In genomic region chr16:84477661-84478060, GRCh38 we compare ENCODE assay signal across 23 cellular contexts. TPM values are rescaled to one million over a fixed set of nuclear protein-coding genes. Genes with fewer than 3 reads are reported as not detected.
DNase-seq lines count a peak whose midpoint lies in the region; ATAC-seq and TF ChIP-seq lines count a peak whose summit lies in the region.
"Had no signal": no experiment of that assay in that cellular context is flagged by ENCODE, and none has a peak within 500 bp of the region (broad histone marks: within the 10 kb centered on the region; RNA-seq: fewer than 3 reads in every experiment).

No MANE protein-coding gene starts in this region.

- H3K4me3 Mint-ChIP-seq in stimulated activated naive CD8-positive, alpha-beta T cell treated with anti-CD3 and anti-CD28 coated beads, Interleukin-15, amount 100 ng/mL, for 72 hours = no peak overlapping the region
- H3K4me3 Mint-ChIP-seq: CD14-positive monocyte; CD8-positive, alpha-beta memory T cell had no signal

- H3K4me2 ChIP-seq in GM23248 (ENCODE audit: unreplicated experiment) (peak overlapping the region; percentile 4), mesenchymal stem cell (ENCODE audit: low read length, poor library complexity, severe bottlenecking) (no peak overlapping the region), smooth muscle cell (peak overlapping the region; percentile 36)

- H3K18ac ChIP-seq in mesenchymal stem cell (ENCODE audit: low read depth in 1 of 2, low read length in 2 of 2) = no peak overlapping the region

- H3K27ac Mint-ChIP-seq in stimulated activated naive CD8-positive, alpha-beta T cell treated with anti-CD3 and anti-CD28 coated beads, Interleukin-15, amount 100 ng/mL, for 72 hours = no peak overlapping the region
- H3K27ac Mint-ChIP-seq: CD14-positive monocyte had no signal

- H3K9ac ChIP-seq in GM23248 = no peak overlapping the region
- no peak overlapping the region for H3K9ac ChIP-seq in mesenchymal stem cell (ENCODE audit: low read length)
- H3K9ac ChIP-seq in smooth muscle cell (ENCODE audit: low read depth) = peak overlapping the region; percentile 11

- peaks cover 41% of the 10 kb centered on the region for H3F3A ChIP-seq in GM23248 (ENCODE audit: insufficient read depth)
- H3F3A ChIP-seq in smooth muscle cell (ENCODE audit: low read depth) = peaks cover 14% of the 10 kb centered on the region

- TF ChIP-seq CTCF in smooth muscle cell (IDR thresholded peaks at IDR 0.05; ENCODE audit: borderline replicate concordance, insufficient read depth, poor library complexity, severe bottlenecking) = no peak

- H4K91ac ChIP-seq in mesenchymal stem cell (ENCODE audit: low read length) = peak overlapping the region; percentile 71

- no peak overlapping the region for H2BK5ac ChIP-seq in mesenchymal stem cell (ENCODE audit: low read depth, low read length, poor library complexity, severe bottlenecking)

- WGBS in GM23248 (ENCODE audit: low coverage in 1 of 2, low lambda C conversion rate in 2 of 2, missing lambda C conversion rate in 2 of 2), 2 experiments = 74 to 76% methylated on average over 7 of the region's 7 CpGs
- WGBS in mesenchymal stem cell = 93% methylated on average over 6 of the region's 7 CpGs
- 91% methylated on average over 7 of the region's 7 CpGs for WGBS in smooth muscle cell (ENCODE audit: low lambda C conversion rate)

- H3K27me3 Mint-ChIP-seq in stimulated activated naive CD8-positive, alpha-beta T cell treated with anti-CD3 and anti-CD28 coated beads, Interleukin-15, amount 100 ng/mL, for 72 hours = no peaks in the 10 kb centered on the region

- H3K4ac ChIP-seq in mesenchymal stem cell (ENCODE audit: low read depth in 1 of 2, low read length in 2 of 2) = no peak overlapping the region

- H2BK15ac ChIP-seq in mesenchymal stem cell (ENCODE audit: low read depth, poor library complexity, severe bottlenecking) = no peak overlapping the region

- H3K79me1 ChIP-seq in mesenchymal stem cell (replicated peaks; ENCODE audit: low read length, poor library complexity, severe bottlenecking) = peaks cover 18% of the 10 kb centered on the region

- no peaks in the 10 kb centered on the region for H3K9me3 ChIP-seq in GM23248 (ENCODE audit: low read depth)
- no peaks in the 10 kb centered on the region for H3K9me3 ChIP-seq in mesenchymal stem cell (ENCODE audit: control insufficient read depth, low read length)
- no peaks in the 10 kb centered on the region for H3K9me3 ChIP-seq in smooth muscle cell (replicated peaks; ENCODE audit: low read depth)

- H3K9me2 ChIP-seq in GM23248 (ENCODE audit: insufficient read depth) = no peaks in the 10 kb centered on the region

- H3K4me1 Mint-ChIP-seq in stimulated activated naive CD8-positive, alpha-beta T cell treated with anti-CD3 and anti-CD28 coated beads, Interleukin-15, amount 100 ng/mL, for 72 hours = peaks cover 15% of the 10 kb centered on the region
- H3K4me1 Mint-ChIP-seq: CD14-positive monocyte had no signal

- H3K4me1 ChIP-seq in ACC112 (ENCODE audit: control insufficient read depth, insufficient read depth, low read length, unreplicated experiment) = peaks cover 16% of the 10 kb centered on the region
- peaks cover 10% of the 10 kb centered on the region for H3K4me1 ChIP-seq in GM23248 (ENCODE audit: insufficient read depth)
- H3K4me1 ChIP-seq in mesenchymal stem cell (ENCODE audit: control insufficient read depth, insufficient read depth, low read depth, low read length) = peaks cover 15% of the 10 kb centered on the region
- H3K4me1 ChIP-seq in smooth muscle cell (ENCODE audit: low read depth) = no peaks in the 10 kb centered on the region
- H3K4me1 ChIP-seq: BE2C had no signal

- ATAC-seq in stimulated activated naive CD8-positive, alpha-beta T cell treated with anti-CD3 and anti-CD28 coated beads, Interleukin-15, amount 100 ng/mL, for 72 hours = no peak
- ATAC-seq: Panc1 had no signal

- H3K4me3 ChIP-seq in ACC112 (ENCODE audit: low read depth, low read length) = no peak overlapping the region
- no peak overlapping the region for H3K4me3 ChIP-seq in GM23248
- H3K4me3 ChIP-seq in mesenchymal stem cell (ENCODE audit: insufficient read depth in 1 of 2, low read depth in 1 of 2, low read length in 2 of 2) = no peak overlapping the region
- no peak overlapping the region for H3K4me3 ChIP-seq in smooth muscle cell

- H3K27me3 ChIP-seq in ACC112 (ENCODE audit: insufficient read depth, low read length) (no peaks in the 10 kb centered on the region), GM23248 (replicated peaks; ENCODE audit: insufficient read depth) (no peaks in the 10 kb centered on the region), mesenchymal stem cell (ENCODE audit: control insufficient read depth in 1 of 2, insufficient read depth in 1 of 2, low read length in 2 of 2) (no peaks in the 10 kb centered on the region), smooth muscle cell (ENCODE audit: low read depth) (no peaks in the 10 kb centered on the region)
- H3K27me3 ChIP-seq: BE2C had no signal

- H4K20me1 ChIP-seq in GM23248 (ENCODE audit: insufficient read depth) (peaks cover 10% of the 10 kb centered on the region; the same call in 1 of the 2 replicates), smooth muscle cell (ENCODE audit: low read depth) (peaks cover 5% of the 10 kb centered on the region)

- no peak overlapping the region for H2AK5ac ChIP-seq in mesenchymal stem cell (ENCODE audit: low read length, severe bottlenecking)

- H2AFZ ChIP-seq in ACC112 (ENCODE audit: low read length, unreplicated experiment) (no peak overlapping the region), GM23248 (no peak overlapping the region), mesenchymal stem cell (ENCODE audit: low read depth, low read length) (no peak overlapping the region), smooth muscle cell (ENCODE audit: low read depth) (no peak overlapping the region)

- H2BK120ac ChIP-seq in mesenchymal stem cell (ENCODE audit: low read depth, low read length) = no peak overlapping the region

- H3K23ac ChIP-seq in mesenchymal stem cell (ENCODE audit: low read length in 2 of 2) = no peak overlapping the region

- peaks cover 4 to 13% of the 10 kb centered on the region in 2 donors for H3K9me3 Mint-ChIP-seq in stimulated activated naive CD8-positive, alpha-beta T cell treated with anti-CD3 and anti-CD28 coated beads, Interleukin-15, amount 100 ng/mL, for 72 hours

- peak overlapping the region; percentile 77; the same call in 1 of the 2 replicates for H3K27ac ChIP-seq in ACC112 (ENCODE audit: low read depth, low read length)
- peak overlapping the region; percentile 78 for H3K27ac ChIP-seq in GM23248
- H3K27ac ChIP-seq in mesenchymal stem cell (ENCODE audit: low read length, poor library complexity, severe bottlenecking) = no peak overlapping the region
- peak overlapping the region; percentile 72 for H3K27ac ChIP-seq in smooth muscle cell (ENCODE audit: low read depth)
- H3K27ac ChIP-seq: HL-60 had no signal

- H3K36me3 ChIP-seq in ACC112 (ENCODE audit: insufficient read depth, low read length) (peaks cover 14% of the 10 kb centered on the region; the same call in 1 of the 2 replicates), GM23248 (ENCODE audit: low read depth) (peaks cover 8% of the 10 kb centered on the region; the same call in 1 of the 2 replicates), mesenchymal stem cell (ENCODE audit: control insufficient read depth in 1 of 2, insufficient read depth in 2 of 2, low read depth in 1 of 2, low read length in 2 of 2) (peaks cover 36 to 59% of the 10 kb centered on the region in 2 experiments), smooth muscle cell (ENCODE audit: low read depth) (no peaks in the 10 kb centered on the region)
- H3K36me3 ChIP-seq: BE2C had no signal

- DNase-seq in GM23248 (no peak), mesenchymal stem cell (no peak), smooth muscle cell (lab: John Stamatoyannopoulos, UW; ENCODE audit: unreplicated experiment) (no peak), ecto neural progenitor cell (ENCODE audit: low spot score) (no peak), GM19238 (ENCODE audit: insufficient read length, low spot score) (no peak), NCI-H748 (lab: John Stamatoyannopoulos, UW; ENCODE audit: unreplicated experiment) (no peak)
- DNase-seq in stimulated activated naive CD8-positive, alpha-beta T cell treated with anti-CD3 and anti-CD28 coated beads, Interleukin-15, amount 100 ng/mL, for 72 hours = no peak
- DNase-seq: ACHN; BE2C; CD8-positive, alpha-beta memory T cell; DMS 273 treated with DMSO at 0.1 percent for 48 hours; DMS79 treated with DMSO at 0.1 percent for 48 hours; GF-D8; NCI-H1048; NCI-H1417; NCI-H1694; NCI-H2029 treated with DMSO at 0.1 percent for 48 hours; NCI-H526 treated with DMSO at 0.1 percent for 48 hours; SHP77 treated with DMSO at 0.1 percent for 48 hours had no signal

- in situ Hi-C loops in GM23248 (cut with MboI) = no loop called here

- H3K14ac ChIP-seq in mesenchymal stem cell (ENCODE audit: low read length in 2 of 2) = no peak overlapping the region

- no peak overlapping the region for H2BK12ac ChIP-seq in mesenchymal stem cell (ENCODE audit: low read length in 2 of 2)

- H3K79me2 ChIP-seq in ACC112 (ENCODE audit: control insufficient read depth, insufficient read depth, low read length, unreplicated experiment) = peaks cover 10% of the 10 kb centered on the region
- peaks cover 45% of the 10 kb centered on the region for H3K79me2 ChIP-seq in GM23248 (ENCODE audit: insufficient read depth)
- no peaks in the 10 kb centered on the region for H3K79me2 ChIP-seq in smooth muscle cell (ENCODE audit: low read depth)

- H4K8ac ChIP-seq in mesenchymal stem cell (ENCODE audit: low read length) = no peak overlapping the region

RNA-seq across cellular contexts. Expression of gene MEAK7, which starts 26.8 kb away (rescaled TPM):
- 45.6 and 57.5 TPM in 2 replicates for total RNA-seq in GM23248 (2014; rRNA removed; shearing (Covaris generic))
- polyA plus RNA-seq in GM23248 (2016; fragmentation: Nextera tagmentation; extraction: Ambion mirVana) = 62.0 and 62.7 TPM in 2 replicates
- polyA plus RNA-seq in mesenchymal stem cell (2013, experiment 1 of 2) = 13.8 TPM
- 14.8 TPM for polyA plus RNA-seq in mesenchymal stem cell (2013, experiment 2 of 2)
- 26.4 and 28.2 TPM in 2 replicates for total RNA-seq in smooth muscle cell
- 32.1 and 44.8 TPM in 2 replicates for polyA plus RNA-seq in smooth muscle cell
